ENCODE assay signal across 8 cellular contexts in the genomic region with DNA sequence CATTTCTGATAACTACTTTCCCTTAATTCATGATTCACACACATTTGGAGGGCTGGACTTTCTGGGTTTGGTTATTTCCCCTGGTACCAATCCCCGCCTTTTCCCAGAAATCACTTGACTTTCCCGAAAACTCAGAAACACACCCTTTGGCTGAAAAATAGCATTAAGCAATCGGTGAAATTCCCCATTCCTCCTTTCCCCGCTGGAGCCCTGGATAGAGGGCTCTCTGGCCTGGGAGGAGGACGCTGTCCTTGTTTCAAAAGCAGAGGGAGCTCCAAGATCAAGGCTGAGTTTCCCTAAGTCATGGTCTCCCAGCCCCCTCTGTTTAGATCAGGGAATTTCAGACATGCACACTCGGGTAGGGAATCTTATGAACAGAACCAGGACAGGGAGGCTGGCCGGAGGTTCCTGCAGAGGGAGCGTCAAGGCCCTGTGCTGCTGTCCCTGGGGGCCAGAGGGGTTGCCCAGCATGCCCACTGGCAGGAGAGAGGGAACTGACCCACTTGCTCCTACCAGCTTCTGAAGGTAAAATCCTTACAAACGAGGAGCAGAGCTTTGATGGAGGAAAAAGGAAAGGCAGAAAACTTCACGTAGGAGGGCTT. TPM values are rescaled to one million over a fixed set of nuclear protein-coding genes. Genes with fewer than 3 reads are reported as not detected.
DNase-seq lines count a peak whose midpoint lies in the region; ATAC-seq, FAIRE-seq and TF ChIP-seq lines count a peak whose summit lies in the region.

Gene C1S, plus strand, starts transcription at position 366 of the 602 bp plus-strand sequence. CDS start 1,195 bp downstream, outside the sequence.

- TF ChIP-seq EP300 in K562 (IDR thresholded peaks at IDR 0.05; ENCODE audit: low read length) = no peak

- POLR2A ChIA-PET in K562 (lab: Yijun Ruan, JAX) = interaction anchor here (0.8 kb wide), 1 partner anchor 9 kb away, joined by 3 read pairs; no protein-coding TSS in a partner anchor

- H3K27me3 Mint-ChIP-seq in activated T-helper 1 cell treated with anti-CD3 and anti-CD28 coated beads, Interleukin-12 subunit alpha, Interleukin-12 subunit beta, Interleukin-2, Interleukin-4 antibody, amounts not matched to agents 30 ng/mL and 10 ng/mL and 1 ng/mL, durations not matched to agents 14 hours and 24 hours and 36 hours (ENCODE audit: insufficient read depth) = peaks cover 24% of the 10 kb centered on the region

- no peak within 1 kb of the TSS for H3K27ac ChIP-seq in K562 (ENCODE audit: extremely low read depth, low read depth, low read length)

- H3K27me3 ChIP-seq in K562 (ENCODE audit: control insufficient read depth in 2 of 2, insufficient read depth in 2 of 2, low read length in 2 of 2) = no peaks in the 10 kb centered on the region
- peaks cover 7% of the 10 kb centered on the region for H3K27me3 ChIP-seq in skeletal muscle satellite cell (ENCODE audit: control insufficient read depth, insufficient read depth, low read length)

- no peak within 1 kb of the TSS for H3K4me3 Mint-ChIP-seq in activated T-helper 1 cell treated with anti-CD3 and anti-CD28 coated beads, Interleukin-12 subunit alpha, Interleukin-12 subunit beta, Interleukin-2, Interleukin-4 antibody, amounts not matched to agents 30 ng/mL and 10 ng/mL and 1 ng/mL, durations not matched to agents 14 hours and 24 hours and 36 hours

- H3K4me3 ChIP-seq in K562 = no peak within 1 kb of the TSS
- peak within 1 kb of the TSS; percentile 42 for H3K4me3 ChIP-seq in skeletal muscle satellite cell (ENCODE audit: low read length)

- peak; percentile 73 to 74 for TF ChIP-seq RAD21 in K562 (CRISPR knock-in tag; conservative IDR thresholded peaks at IDR 0.05 in 1 of 2, IDR thresholded peaks at IDR 0.05 in 1 of 2)

- H3K4me1 ChIP-seq in K562 (replicated peaks in 1 of 2; ENCODE audit: control insufficient read depth in 2 of 2, insufficient read depth in 2 of 2, low read length in 2 of 2) (peaks cover 11 to 18% of the 10 kb centered on the region in 2 experiments; a peak in 3 of 5 replicates), skeletal muscle satellite cell (ENCODE audit: control insufficient read depth, insufficient read depth, low read length) (peaks cover 10% of the 10 kb centered on the region)

- BruUV-seq in K562 (replicated peaks; lab: Mats Ljungman, UMichigan) = no TSS peak

- intact Hi-C loops in K562 (cut with micrococcal nuclease) = loop anchor here (1.0 to 2.0 kb wide), 3 partner anchors 32 to 128 kb away; partner anchors contain the start of gene C1R
- intact Hi-C loops in activated T-helper 1 cell treated with anti-CD3 and anti-CD28 coated beads, Interleukin-12 subunit alpha, Interleukin-12 subunit beta, Interleukin-2, Interleukin-4 antibody, amounts not matched to agents 30 ng/mL and 10 ng/mL and 1 ng/mL, durations not matched to agents 14 hours and 24 hours and 36 hours (cut with micrococcal nuclease) = no loop called here

- H3K9me1 ChIP-seq in K562 (ENCODE audit: control insufficient read depth, insufficient read depth, low read length) = no peaks in the 10 kb centered on the region

- FAIRE-seq in K562 (lab: Jason Lieb, UNC) = peak; percentile 77

- CTCF ChIA-PET in K562 (lab: Yijun Ruan, JAX; ENCODE audit: low intra/inter-chr PET ratio) = interaction anchor here (0.6 to 2.1 kb wide), 8 partner anchors 32 to 127 kb away, joined by 3 to 25 read pairs (median 4); partner anchors contain the start of genes C1R and C1RL

- H3K9me3 ChIP-seq in K562 (replicated peaks; ENCODE audit: control insufficient read depth, insufficient read depth, low read depth, low read length) (no peaks in the 10 kb centered on the region), skeletal muscle satellite cell (replicated peaks; ENCODE audit: low read length) (no peaks in the 10 kb centered on the region)

- no peaks in the 10 kb centered on the region for H3K36me3 Mint-ChIP-seq in activated T-helper 1 cell treated with anti-CD3 and anti-CD28 coated beads, Interleukin-12 subunit alpha, Interleukin-12 subunit beta, Interleukin-2, Interleukin-4 antibody, amounts not matched to agents 30 ng/mL and 10 ng/mL and 1 ng/mL, durations not matched to agents 14 hours and 24 hours and 36 hours (ENCODE audit: low read depth)

- no peak within 1 kb of the TSS for H3K27ac Mint-ChIP-seq in activated T-helper 1 cell treated with anti-CD3 and anti-CD28 coated beads, Interleukin-12 subunit alpha, Interleukin-12 subunit beta, Interleukin-2, Interleukin-4 antibody, amounts not matched to agents 30 ng/mL and 10 ng/mL and 1 ng/mL, durations not matched to agents 14 hours and 24 hours and 36 hours

- no peaks in the 10 kb centered on the region for H3K36me3 ChIP-seq in K562 (ENCODE audit: control insufficient read depth, insufficient read depth, low read length)
- no peaks in the 10 kb centered on the region for H3K36me3 ChIP-seq in skeletal muscle satellite cell (ENCODE audit: insufficient read depth, low read length)

- TF ChIP-seq POLR2A in K562 (conservative IDR thresholded peaks at IDR 0.05) = no peak

- no peak within 1 kb of the TSS; the same call in 1 of the 2 replicates for H3K4me2 ChIP-seq in K562 (ENCODE audit: insufficient read depth, low read length)
- peak within 1 kb of the TSS; percentile 70 for H3K4me2 ChIP-seq in skeletal muscle satellite cell (ENCODE audit: low read length)

- H3K9me3 Mint-ChIP-seq in activated T-helper 1 cell treated with anti-CD3 and anti-CD28 coated beads, Interleukin-12 subunit alpha, Interleukin-12 subunit beta, Interleukin-2, Interleukin-4 antibody, amounts not matched to agents 30 ng/mL and 10 ng/mL and 1 ng/mL, durations not matched to agents 14 hours and 24 hours and 36 hours = no peaks in the 10 kb centered on the region

- peak; percentile 65 to 79 (median 68) for TF ChIP-seq CTCF in K562 (IDR thresholded peaks at IDR 0.05 in 2 of 3, conservative IDR thresholded peaks at IDR 0.05 in 1 of 3; ENCODE audit: insufficient read depth in 2 of 3, low read depth in 1 of 3, low read length in 3 of 3)

- H4K20me1 ChIP-seq in K562 (replicated peaks; ENCODE audit: control insufficient read depth, insufficient read depth, low read length) = no peaks in the 10 kb centered on the region

- H3K79me2 ChIP-seq in K562 (ENCODE audit: control insufficient read depth, insufficient read depth, low read length) = no peaks in the 10 kb centered on the region

- 19% methylated on average over 8 of the region's 10 CpGs for WGBS in K562 (ENCODE audit: insufficient coverage, low coverage, missing lambda C conversion rate)

- peak within 1 kb of the TSS in 1 of 2 experiments; percentile 18; a peak in 1 of 4 replicates for H3K9ac ChIP-seq in K562 (ENCODE audit: insufficient read depth in 1 of 2, low read depth in 2 of 2, low read length in 2 of 2)
- peak within 1 kb of the TSS; percentile 47 for H3K9ac ChIP-seq in skeletal muscle satellite cell (ENCODE audit: low read depth, low read length)

- peak; percentile 88 for ATAC-seq in K562
- ATAC-seq in HG02870 (IDR thresholded peaks at IDR 0.05; ENCODE audit: unreplicated experiment) = no peak
- no peak for ATAC-seq in GM21576 (IDR thresholded peaks at IDR 0.05; ENCODE audit: unreplicated experiment)

- H2AFZ ChIP-seq in K562 (ENCODE audit: low read depth, low read length) = peak within 1 kb of the TSS; percentile 42; the same call in 1 of the 2 replicates

- DNase-seq in HK-2 (ENCODE audit: unreplicated experiment) = peak; percentile 53
- peak; percentile 29 to 59 (median 43) for DNase-seq in K562 (ENCODE audit: extremely low read depth in 1 of 4, low spot score in 3 of 4)
- peak; percentile 64 for DNase-seq in iPS-NIHi11 (ENCODE audit: low spot score)
- DNase-seq in activated CD4-positive, alpha-beta T cell treated with anti-CD3 and anti-CD28 coated beads for 1 hour = no peak
- no peak for DNase-seq in activated T-helper 1 cell treated with anti-CD3 and anti-CD28 coated beads, Interleukin-12 subunit alpha, Interleukin-12 subunit beta, Interleukin-2, Interleukin-4 antibody, amounts not matched to agents 30 ng/mL and 10 ng/mL and 1 ng/mL, durations not matched to agents 14 hours and 24 hours and 36 hours (ENCODE audit: low spot score)

- no peaks in the 10 kb centered on the region for H3K4me1 Mint-ChIP-seq in activated T-helper 1 cell treated with anti-CD3 and anti-CD28 coated beads, Interleukin-12 subunit alpha, Interleukin-12 subunit beta, Interleukin-2, Interleukin-4 antibody, amounts not matched to agents 30 ng/mL and 10 ng/mL and 1 ng/mL, durations not matched to agents 14 hours and 24 hours and 36 hours (ENCODE audit: low read depth)

- in situ Hi-C loops in K562 (cut with MboI) = no loop called here

TF ChIP-seq in K562, 482 proteins besides CTCF, POLR2A, EP300 and RAD21 (continues in another document):
- TF ChIP-seq NFE2 (IDR thresholded peaks at IDR 0.05; ENCODE audit: low read depth) (peak; percentile 93), ZNF586 (CRISPR knock-in tag; conservative IDR thresholded peaks at IDR 0.05) (no peak), BCOR (IDR thresholded peaks at IDR 0.05) (no peak), MAFK (IDR thresholded peaks at IDR 0.05; ENCODE audit: low read length) (peak; percentile 68), ARID2 (IDR thresholded peaks at IDR 0.05) (0 out of 2 replicates have a peak, but pooled peaks have one; percentile 67)

RNA-seq across cellular contexts. Expression of gene C1S, which starts in this region (rescaled TPM):
- 3.2 and 4.9 TPM in 2 replicates for total RNA-seq in K562 (2011; cell fraction: chromatin; rRNA removed; ENCODE audit: low replicate concordance)
- total RNA-seq in K562 (2011; cell fraction: nucleolus; rRNA removed) = 1.8 and 2.7 TPM in 2 replicates
- 1.8 and 2.6 TPM in 2 replicates for total RNA-seq in K562 (2011; cell fraction: nucleoplasm; rRNA removed)
- total RNA-seq in K562 (2014; rRNA removed) (0.04 and 0.27 TPM in 2 replicates), K562 (2014; rRNA removed; fragmentation: Illumina TruSeq; extraction: Trizol) (0.29 and 0.35 TPM in 2 replicates), K562 (2015; rRNA removed; fragmentation: Illumina TruSeq; extraction: Trizol) (0.08 and 0.25 TPM in 2 replicates), K562 (2021) (0.84 and 1.2 TPM in 2 replicates)
- polyA plus RNA-seq in K562 (2011; rRNA removed) (0.39 and 0.95 TPM in 2 replicates), K562 (2014; fragmentation: Illumina TruSeq; extraction: Trizol) (0.45 and 0.46 TPM in 2 replicates), K562 (2014; fragmentation: Nextera tagmentation; extraction: Ambion mirVana) (under 1 TPM; 0.08 to 0.11 TPM), K562 (2014; rRNA removed) (0.12 and 0.26 TPM in 2 replicates)
- polyA plus RNA-seq in K562 (2011; cell fraction: cytosol; rRNA removed) = 0.09 and 0.18 TPM in 2 replicates
- 2.1 and 3.7 TPM in 2 replicates for polyA plus RNA-seq in K562 (2011; cell fraction: nucleus; rRNA removed)
- 0.26 and 0.48 TPM in 2 replicates for polyA plus RNA-seq in K562 (2012)
- 0.28 and 0.87 TPM in 2 replicates for polyA minus RNA-seq in K562 (2011; rRNA and poly(A)+ RNA removed)
- polyA minus RNA-seq in K562 (2011; cell fraction: cytosol; rRNA and poly(A)+ RNA removed) = not detected in 2 replicates
- 1.2 and 1.8 TPM in 2 replicates for polyA minus RNA-seq in K562 (2011; cell fraction: nucleus; rRNA and poly(A)+ RNA removed)
- total RNA-seq in skeletal muscle satellite cell (2012; rRNA removed) = 40.6 and 80.8 TPM in 2 replicates
- 1.6 and 2.4 TPM in 2 replicates for total RNA-seq in activated T-helper 1 cell treated with anti-CD3 and anti-CD28 coated beads, Interleukin-12 subunit alpha, Interleukin-12 subunit beta, Interleukin-2, Interleukin-4 antibody, amounts not matched to agents 30 ng/mL and 10 ng/mL and 1 ng/mL, durations not matched to agents 14 hours and 24 hours and 36 hours

Comparison
In these comparisons a context has a peak if more than half of its experiments do, and no peak if none do; other contexts are left out.
1. DNase-seq: peak in HK-2 (single experiment), K562 (4 of 4) and iPS-NIHi11 (single experiment); none in activated CD4-positive, alpha-beta T cell treated with anti-CD3 and anti-CD28 coated beads for 1 hour (single experiment) and activated T-helper 1 cell treated with anti-CD3 and anti-CD28 coated beads, Interleukin-12 subunit alpha, Interleukin-12 subunit beta, Interleukin-2, Interleukin-4 antibody, amounts not matched to agents 30 ng/mL and 10 ng/mL and 1 ng/mL, durations not matched to agents 14 hours and 24 hours and 36 hours (single experiment).